In the genomic region with DNA sequence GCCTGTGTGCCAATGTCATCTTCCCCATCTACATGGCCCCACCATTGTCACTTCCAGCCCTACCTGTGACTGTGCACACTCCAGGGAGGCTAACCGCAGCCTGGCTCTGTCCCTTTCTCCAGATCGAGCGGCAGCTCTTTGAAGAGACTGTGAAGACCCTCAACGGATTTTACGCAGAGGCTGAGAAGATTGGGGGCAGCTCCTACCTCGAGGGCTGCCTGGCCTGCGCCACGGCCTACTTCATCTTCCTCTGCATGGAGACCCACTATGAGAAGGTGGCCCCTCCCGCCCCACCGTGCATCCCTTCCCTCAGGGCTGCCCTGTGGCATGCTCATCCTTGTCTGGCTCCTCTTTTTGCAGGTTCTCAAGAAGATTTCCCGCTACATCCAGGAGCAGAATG, we compare ENCODE assay signal across 7 cellular contexts. TPM values are rescaled to one million over a fixed set of nuclear protein-coding genes. Genes with fewer than 3 reads are reported as not detected.
"Had no signal": no experiment of that assay in that cellular context is flagged by ENCODE, and none has a peak within 500 bp of the region (broad histone marks: within the 10 kb centered on the region; RNA-seq: fewer than 3 reads in every experiment).

No MANE protein-coding gene starts in this region.

- H3K4me3 Mint-ChIP-seq: GM23338, H9 had no signal

- H3K4me2 ChIP-seq: GM23338 had no signal

- H3K27ac ChIP-seq: HL-60 had no signal

- H3K4me3 ChIP-seq: GM23338 had no signal

- H3K36me3 Mint-ChIP-seq: IgD-negative memory B cell had no signal

- DNase-seq: H9, HCEC 1CT, KBM-7 had no signal

- ATAC-seq: GM23338, HepG2 had no signal

- H3K27ac Mint-ChIP-seq: GM23338, H9 had no signal

- H3K9me3 Mint-ChIP-seq: GM23338, H9, IgD-negative memory B cell had no signal

- H2AFZ ChIP-seq: GM23338 had no signal

RNA-seq across cellular contexts. Expression of a gene that starts 14.2 kb away (rescaled TPM):
- total RNA-seq: HepG2 had no signal
- polyA plus RNA-seq: HepG2, IgD-negative memory B cell had no signal
